Comparison of ENCODE assay signal across 20 cellular contexts in the genomic region with DNA sequence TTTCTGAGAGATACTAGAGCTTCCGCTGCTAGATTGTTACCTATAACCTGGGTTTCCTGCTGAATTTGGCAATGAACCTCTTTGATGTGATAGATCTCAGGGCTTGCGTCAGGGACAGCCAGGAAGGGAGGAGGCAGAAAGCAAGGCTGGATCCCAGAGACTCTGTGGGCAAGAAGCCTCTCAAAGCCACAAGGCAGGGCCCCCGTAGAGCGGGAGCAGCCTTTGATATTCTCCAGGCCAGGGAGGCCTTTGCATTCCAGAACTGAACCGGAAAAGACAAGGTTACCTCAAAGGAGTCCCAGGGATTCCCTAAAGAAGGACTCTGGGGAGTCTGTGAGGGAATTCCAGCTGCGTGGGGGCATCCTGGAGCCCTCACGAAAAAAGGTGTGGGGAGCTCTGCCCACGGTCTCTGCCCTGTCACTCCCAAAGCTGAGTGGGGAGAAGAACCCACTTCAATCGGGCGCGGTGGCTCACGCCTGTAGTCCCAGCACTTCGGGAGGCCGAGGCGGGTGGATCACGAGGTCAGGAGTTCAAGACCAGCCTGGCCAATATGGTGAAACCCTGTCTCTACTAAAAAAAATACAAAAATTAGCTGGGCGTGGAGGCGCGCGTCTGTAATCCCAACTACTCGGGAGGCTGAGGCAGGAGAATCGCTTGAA. TPM values are rescaled to one million over a fixed set of nuclear protein-coding genes. Genes with fewer than 3 reads are reported as not detected.
DNase-seq lines count a peak whose midpoint lies in the region; ATAC-seq and TF ChIP-seq lines count a peak whose summit lies in the region.
"Had no signal": no experiment of that assay in that cellular context is flagged by ENCODE, and none has a peak within 500 bp of the region (broad histone marks: within the 10 kb centered on the region; RNA-seq: fewer than 3 reads in every experiment).

No MANE protein-coding gene starts in this region.

- no peaks in the 10 kb centered on the region for H3K9me3 ChIP-seq in spleen
- H3K9me3 ChIP-seq: body of pancreas, neutrophil, suprapubic skin, upper lobe of left lung had no signal

- no peak for TF ChIP-seq POLR2A in spleen (IDR thresholded peaks at IDR 0.05)

- H3K36me3 ChIP-seq in H7 (replicated peaks; ENCODE audit: control insufficient read depth, insufficient read depth, low read length) (no peaks in the 10 kb centered on the region), spleen (no peaks in the 10 kb centered on the region)
- H3K36me3 ChIP-seq: neutrophil, suprapubic skin, upper lobe of left lung had no signal

- H3K4me3 ChIP-seq in H7 (ENCODE audit: insufficient read depth, low read depth, low read length), result no peak overlapping the region
- H3K4me3 ChIP-seq in spleen, result no peak overlapping the region
- H3K4me3 ChIP-seq: body of pancreas, SK-N-MC, suprapubic skin, upper lobe of left lung had no signal

- no peak overlapping the region for H3K4me3 Mint-ChIP-seq in WTC11
- H3K4me3 Mint-ChIP-seq: activated CD4-positive, alpha-beta memory T cell treated with anti-CD3 and anti-CD28 coated beads for 36 hours; activated T-cell treated with anti-CD3 and anti-CD28 coated beads, Interleukin-2, amount 50 U/mL, for 72 hours; T-helper 1 cell treated with Interleukin-12 subunit alpha and Interleukin-12 subunit beta and Interleukin-4 antibody, amounts not matched to agents 30 μg/mL and 1 μg/mL, for 36 hours had no signal

- intact Hi-C loops in spleen (cut with DNase I; ENCODE audit: low total_unique reads), result no loop called here

- POLR2A ChIA-PET in WTC11 (lab: Charles Lee), result no interaction called here

- TF ChIP-seq CTCF in WTC11 (IDR thresholded peaks at IDR 0.05) (no peak), spleen (IDR thresholded peaks at IDR 0.05 in 8 of 11, conservative IDR thresholded peaks at IDR 0.05 in 3 of 11) (no peak)

- H3K27me3 ChIP-seq in H7 (ENCODE audit: control insufficient read depth, insufficient read depth, low read length) (no peaks in the 10 kb centered on the region), spleen (replicated peaks in 1 of 7) (no peaks in the 10 kb centered on the region)
- H3K27me3 ChIP-seq: body of pancreas, neutrophil, suprapubic skin, upper lobe of left lung had no signal

- peak; percentile 51; the same call in 1 of the 2 replicates for ATAC-seq in WTC11

- H3K4me1 ChIP-seq in spleen, result peaks cover 0 to 26% (median 9%) of the 10 kb centered on the region in 6 donors
- H3K4me1 ChIP-seq: body of pancreas, suprapubic skin had no signal

- CTCF ChIA-PET in WTC11 (lab: Charles Lee), result interaction anchor here (0.5 to 1.2 kb wide), 6 partner anchors 11 to 237 kb away, joined by 3 to 6 read pairs (median 3); a partner anchor contains a TSS

- H3K9me3 Mint-ChIP-seq in WTC11, result no peaks in the 10 kb centered on the region
- H3K9me3 Mint-ChIP-seq: activated CD4-positive, alpha-beta memory T cell treated with anti-CD3 and anti-CD28 coated beads for 36 hours; activated T-cell treated with anti-CD3 and anti-CD28 coated beads, Interleukin-2, amount 50 U/mL, for 72 hours; T-helper 1 cell treated with Interleukin-12 subunit alpha and Interleukin-12 subunit beta and Interleukin-4 antibody, amounts not matched to agents 30 μg/mL and 1 μg/mL, for 36 hours had no signal

- H3K27ac ChIP-seq in spleen, result no peak overlapping the region
- H3K27ac ChIP-seq: body of pancreas, HL-60, neutrophil, SK-N-MC, suprapubic skin, upper lobe of left lung had no signal

- H3K36me3 Mint-ChIP-seq in WTC11, result no peaks in the 10 kb centered on the region
- H3K36me3 Mint-ChIP-seq: activated CD4-positive, alpha-beta memory T cell treated with anti-CD3 and anti-CD28 coated beads for 36 hours had no signal

- H3K27ac Mint-ChIP-seq in WTC11, result no peak overlapping the region
- H3K27ac Mint-ChIP-seq: activated CD4-positive, alpha-beta memory T cell treated with anti-CD3 and anti-CD28 coated beads for 36 hours; activated T-cell treated with anti-CD3 and anti-CD28 coated beads, Interleukin-2, amount 50 U/mL, for 72 hours; T-helper 1 cell treated with Interleukin-12 subunit alpha and Interleukin-12 subunit beta and Interleukin-4 antibody, amounts not matched to agents 30 μg/mL and 1 μg/mL, for 36 hours had no signal

- no peaks in the 10 kb centered on the region for H3K27me3 Mint-ChIP-seq in WTC11 (ENCODE audit: low read depth)
- H3K27me3 Mint-ChIP-seq: activated CD4-positive, alpha-beta memory T cell treated with anti-CD3 and anti-CD28 coated beads for 36 hours had no signal

- DNase-seq in H7 (peak; percentile 61), WTC11 (ENCODE audit: low spot score) (peak; percentile 16), iPS-NIHi7 (ENCODE audit: extremely low spot score) (peak; percentile 35), spleen (peak; percentile 54), HuH-7 (ENCODE audit: low spot score) (no peak), cerebellum (ENCODE audit: low spot score) (no peak), foreskin melanocyte (no peak)
- no peak for DNase-seq in stimulated activated CD4-positive, alpha-beta T cell treated with anti-CD3 and anti-CD28 coated beads, Interleukin-4, amount 100 ng/mL, for 4 hours
- DNase-seq: GOT3 had no signal

- H3K4me1 Mint-ChIP-seq in WTC11, result no peaks in the 10 kb centered on the region

- 71 to 78% (median 75%) methylated on average over 22 of the region's 22 CpGs for WGBS in spleen, 5 donors

TF ChIP-seq in WTC11, 78 proteins besides CTCF, POLR2A, EP300 and RAD21:
- TF ChIP-seq, protein P1, sequence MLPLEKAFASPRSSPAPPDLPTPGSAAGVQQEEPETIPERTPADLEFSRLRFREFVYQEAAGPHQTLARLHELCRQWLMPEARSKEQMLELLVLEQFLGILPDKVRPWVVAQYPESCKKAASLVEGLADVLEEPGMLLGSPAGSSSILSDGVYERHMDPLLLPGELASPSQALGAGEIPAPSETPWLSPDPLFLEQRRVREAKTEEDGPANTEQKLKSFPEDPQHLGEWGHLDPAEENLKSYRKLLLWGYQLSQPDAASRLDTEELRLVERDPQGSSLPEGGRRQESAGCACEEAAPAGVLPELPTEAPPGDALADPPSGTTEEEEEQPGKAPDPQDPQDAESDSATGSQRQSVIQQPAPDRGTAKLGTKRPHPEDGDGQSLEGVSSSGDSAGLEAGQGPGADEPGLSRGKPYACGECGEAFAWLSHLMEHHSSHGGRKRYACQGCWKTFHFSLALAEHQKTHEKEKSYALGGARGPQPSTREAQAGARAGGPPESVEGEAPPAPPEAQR (CRISPR knock-in tag; IDR thresholded peaks at IDR 0.05), result no peak
- TF ChIP-seq, protein P2, sequence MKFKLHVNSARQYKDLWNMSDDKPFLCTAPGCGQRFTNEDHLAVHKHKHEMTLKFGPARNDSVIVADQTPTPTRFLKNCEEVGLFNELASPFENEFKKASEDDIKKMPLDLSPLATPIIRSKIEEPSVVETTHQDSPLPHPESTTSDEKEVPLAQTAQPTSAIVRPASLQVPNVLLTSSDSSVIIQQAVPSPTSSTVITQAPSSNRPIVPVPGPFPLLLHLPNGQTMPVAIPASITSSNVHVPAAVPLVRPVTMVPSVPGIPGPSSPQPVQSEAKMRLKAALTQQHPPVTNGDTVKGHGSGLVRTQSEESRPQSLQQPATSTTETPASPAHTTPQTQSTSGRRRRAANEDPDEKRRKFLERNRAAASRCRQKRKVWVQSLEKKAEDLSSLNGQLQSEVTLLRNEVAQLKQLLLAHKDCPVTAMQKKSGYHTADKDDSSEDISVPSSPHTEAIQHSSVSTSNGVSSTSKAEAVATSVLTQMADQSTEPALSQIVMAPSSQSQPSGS (CRISPR knock-in tag; IDR thresholded peaks at IDR 0.05; ENCODE audit: borderline replicate concordance, low read depth), result no peak
TF ChIP-seq in WTC11: peak in this region for 0.

RNA-seq across cellular contexts. Expression of a gene that starts 14.3 kb away (rescaled TPM):
- total RNA-seq in H7 (2014; rRNA removed; shearing (Covaris generic)), result not detected in 2 replicates
- not detected in 3 replicates for total RNA-seq in WTC11 (2021)
- 100 to 1,000 TPM in 1 of 7 donors, 10 to 100 TPM in 6; 68.0 to 102 (median 84.5) TPM for total RNA-seq in spleen
- 10 to 100 TPM; 18.9 to 55.0 (median 28.9) TPM for polyA plus RNA-seq in spleen
- total RNA-seq in cerebellum, result 0.54 TPM
- total RNA-seq: activated CD4-positive, alpha-beta memory T cell treated with anti-CD3 and anti-CD28 coated beads for 36 hours; activated T-cell treated with anti-CD3 and anti-CD28 coated beads, Interleukin-2, amount 50 U/mL, for 72 hours; LHCN-M2; suprapubic skin had no signal
- polyA plus RNA-seq: BJ had no signal

RNA-seq across cellular contexts. Expression of a gene that starts 33.1 kb away (rescaled TPM):
- 23.8 and 39.1 TPM in 2 replicates for total RNA-seq in H7 (2014; rRNA removed; shearing (Covaris generic))
- 37.7 to 42.0 TPM (median 40.9 TPM) in 3 replicates for total RNA-seq in WTC11 (2021)
- total RNA-seq in spleen, result 10 to 100 TPM; 47.4 to 58.0 (median 52.7) TPM
- 10 to 100 TPM; 17.1 to 22.9 (median 20.5) TPM for polyA plus RNA-seq in spleen
- 63.1 TPM for total RNA-seq in cerebellum

RNA-seq across cellular contexts. Expression of a gene that starts 57.3 kb away (rescaled TPM):
- 0.73 and 1.6 TPM in 2 replicates for total RNA-seq in H7 (2014; rRNA removed; shearing (Covaris generic))
- total RNA-seq in WTC11 (2021) (9.5 to 11.6 TPM (median 10.1 TPM) in 3 replicates), spleen (10 to 100 TPM; 11.3 to 28.4 (median 15.6) TPM), cerebellum (30.5 TPM)
- polyA plus RNA-seq in spleen, result 1 to 10 TPM; 2.4 to 3.1 (median 2.5) TPM

Comparison
In these comparisons a context has a peak if more than half of its experiments do, and no peak if none do; other contexts are left out.
1. DNase-seq: peak in H7 (single experiment), WTC11 (single experiment), iPS-NIHi7 (single experiment) and spleen (single experiment); none in HuH-7 (single experiment), cerebellum (single experiment), stimulated activated CD4-positive, alpha-beta T cell treated with anti-CD3 and anti-CD28 coated beads, Interleukin-4, amount 100 ng/mL, for 4 hours (0 of 2) and foreskin melanocyte (single experiment).
2. RNA of a gene that starts 14.3 kb away (total RNA-seq): 68.0 to 102 TPM in spleen; 0.54 TPM in cerebellum (single experiment), not detected in H7 and not detected in WTC11; every median in the first group is over 10 times any median in the second.